ENCODE assay signal across 8 cellular contexts in the genomic region with DNA sequence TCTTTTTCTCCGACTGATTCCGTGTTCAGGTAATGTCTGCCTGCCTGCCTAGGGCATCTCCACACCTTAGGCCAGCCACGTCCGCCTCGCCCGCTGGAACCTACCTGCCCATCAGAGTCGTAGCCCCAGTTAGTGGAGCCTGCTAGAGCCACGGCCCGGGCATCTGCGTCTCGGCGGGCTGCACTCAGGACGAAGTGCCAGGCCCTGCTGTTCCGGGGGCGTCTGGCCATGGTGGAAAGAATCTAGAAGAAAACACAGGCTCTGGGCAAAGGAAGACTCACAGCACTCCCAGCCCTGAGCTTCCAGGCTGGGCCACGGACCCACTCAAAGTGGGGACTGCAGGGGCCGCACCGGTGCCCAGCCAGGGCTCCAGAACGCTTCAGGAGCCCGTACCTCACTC.
A peak's percentile ranks its signal among the peaks of the same experiment; 100 is the strongest.
DNase-seq lines count a peak whose midpoint lies in the region; ATAC-seq and TF ChIP-seq lines count a peak whose summit lies in the region.

No MANE protein-coding gene starts in this region.

- H3K4me1 ChIP-seq in mucosa of rectum (ENCODE audit: control insufficient read depth in 2 of 2, insufficient read depth in 2 of 2, low read length in 2 of 2): peaks cover 15 to 17% of the 10 kb centered on the region in 2 donors

- H3K27me3 Mint-ChIP-seq in stimulated activated naive CD8-positive, alpha-beta T cell treated with anti-CD3 and anti-CD28 coated beads, Interleukin-15, Interleukin-2, amounts not matched to agents 100 ng/mL and 50 ng/mL, for 24 hours: no peaks in the 10 kb centered on the region

- H3K9ac ChIP-seq in mucosa of rectum (ENCODE audit: low read depth in 1 of 2, low read length in 2 of 2): peak overlapping the region; percentile 56 to 78

- H3K4me1 Mint-ChIP-seq in stimulated activated naive CD8-positive, alpha-beta T cell treated with anti-CD3 and anti-CD28 coated beads, Interleukin-15, Interleukin-2, amounts not matched to agents 100 ng/mL and 50 ng/mL, for 24 hours (ENCODE audit: low read depth): peaks cover 26% of the 10 kb centered on the region

- H3K27me3 ChIP-seq in mucosa of rectum (ENCODE audit: control insufficient read depth in 2 of 2, insufficient read depth in 2 of 2, low read length in 2 of 2): no peaks in the 10 kb centered on the region

- H3K27ac ChIP-seq in coronary artery: peak overlapping the region in 1 of 2 donors; percentile 94
- H3K27ac ChIP-seq in mucosa of rectum (ENCODE audit: low read depth in 2 of 2, low read length in 2 of 2): peak overlapping the region; percentile 80 to 86

- peaks cover 21 to 25% of the 10 kb centered on the region in 2 donors for H3K36me3 ChIP-seq in mucosa of rectum (ENCODE audit: control insufficient read depth in 2 of 2, insufficient read depth in 2 of 2, low read length in 2 of 2)

- DNase-seq in stimulated activated naive CD8-positive, alpha-beta T cell treated with anti-CD3 and anti-CD28 coated beads, Interleukin-15, Interleukin-2, amounts not matched to agents 100 U/mL and 50 U/mL, for 24 hours: no peak
- DNase-seq in coronary artery (ENCODE audit: low spot score) (no peak), NCI-H510A treated with DMSO at 0.1 percent for 48 hours (lab: John Stamatoyannopoulos, UW) (no peak), DMS 273 treated with DMSO at 0.1 percent for 48 hours (lab: John Stamatoyannopoulos, UW) (no peak), NCI-H1417 (lab: John Stamatoyannopoulos, UW) (no peak)

- no peaks in the 10 kb centered on the region for H3K36me3 Mint-ChIP-seq in stimulated activated naive CD8-positive, alpha-beta T cell treated with anti-CD3 and anti-CD28 coated beads, Interleukin-15, Interleukin-2, amounts not matched to agents 100 ng/mL and 50 ng/mL, for 24 hours (ENCODE audit: low read depth)

- TF ChIP-seq CTCF in coronary artery (IDR thresholded peaks at IDR 0.05): no peak

- H3K9me3 Mint-ChIP-seq in stimulated activated naive CD8-positive, alpha-beta T cell treated with anti-CD3 and anti-CD28 coated beads, Interleukin-15, Interleukin-2, amounts not matched to agents 100 ng/mL and 50 ng/mL, for 24 hours: no peaks in the 10 kb centered on the region

- no peaks in the 10 kb centered on the region for H3K9me3 ChIP-seq in mucosa of rectum (ENCODE audit: control insufficient read depth in 2 of 2, low read length in 2 of 2)

- peak overlapping the region; percentile 84 for H3K4me3 Mint-ChIP-seq in stimulated activated naive CD8-positive, alpha-beta T cell treated with anti-CD3 and anti-CD28 coated beads, Interleukin-15, Interleukin-2, amounts not matched to agents 100 ng/mL and 50 ng/mL, for 24 hours

- peak overlapping the region; percentile 63 for H3K27ac Mint-ChIP-seq in stimulated activated naive CD8-positive, alpha-beta T cell treated with anti-CD3 and anti-CD28 coated beads, Interleukin-15, Interleukin-2, amounts not matched to agents 100 ng/mL and 50 ng/mL, for 24 hours

- H3K4me3 ChIP-seq in coronary artery: peak overlapping the region; percentile 99
- peak overlapping the region; percentile 79 for H3K4me3 ChIP-seq in mucosa of rectum (ENCODE audit: low read length in 2 of 2)

- no peak for ATAC-seq in stimulated activated naive CD8-positive, alpha-beta T cell treated with anti-CD3 and anti-CD28 coated beads, Interleukin-15, Interleukin-2, amounts not matched to agents 100 U/mL and 50 U/mL, for 24 hours
- no peak for ATAC-seq in GM19023 (IDR thresholded peaks at IDR 0.05; ENCODE audit: unreplicated experiment)
